1 cellular context compared by ENCODE assay signal in the genomic region with DNA sequence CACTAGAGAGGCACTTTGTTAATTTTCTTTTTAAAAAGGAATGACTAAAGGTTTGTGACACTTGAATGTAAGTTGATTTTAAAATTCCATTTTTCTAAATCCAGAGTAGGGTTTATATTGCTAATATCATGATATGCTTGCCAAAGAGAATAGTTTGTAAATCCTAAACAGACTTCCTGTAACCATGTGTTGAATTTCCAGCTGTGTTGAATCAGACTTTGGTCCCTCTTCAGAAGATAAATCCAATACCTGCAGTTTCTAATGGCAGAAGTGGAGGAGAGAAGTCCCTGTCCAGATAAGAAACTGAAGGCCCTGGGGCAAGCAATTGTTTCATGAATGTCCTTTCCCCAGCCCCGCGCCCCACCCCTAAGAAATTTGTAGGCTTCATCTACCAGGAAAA.
TF ChIP-seq lines count a peak whose summit lies in the region.

No MANE protein-coding gene starts in this region.

TF ChIP-seq in HepG2, 621 proteins besides CTCF, POLR2A, EP300 and RAD21 (continues in another document):
- TF ChIP-seq NPAS2 (CRISPR knock-in tag; IDR thresholded peaks at IDR 0.05; ENCODE audit: borderline replicate concordance) (no peak), FOXJ3 (CRISPR knock-in tag; IDR thresholded peaks at IDR 0.05; ENCODE audit: borderline replicate concordance) (no peak), PLRG1 (conservative IDR thresholded peaks at IDR 0.05) (no peak), NRL (CRISPR knock-in tag; IDR thresholded peaks at IDR 0.05; ENCODE audit: borderline replicate concordance) (no peak), SRSF1 (optimal IDR thresholded peaks at IDR 0.05; ENCODE audit: low read depth, low read length) (no peak), KDM1A (CRISPR knock-in tag; IDR thresholded peaks at IDR 0.05) (no peak), POLR2AphosphoS5 (IDR thresholded peaks at IDR 0.05; ENCODE audit: low read depth, low read length) (no peak), ZNF44 (CRISPR knock-in tag; IDR thresholded peaks at IDR 0.05) (no peak), MBNL3 (CRISPR knock-in tag; conservative IDR thresholded peaks at IDR 0.05) (no peak), ZNF558 (CRISPR knock-in tag; IDR thresholded peaks at IDR 0.05; ENCODE audit: borderline replicate concordance) (no peak), REXO4 (CRISPR knock-in tag; IDR thresholded peaks at IDR 0.05; ENCODE audit: borderline replicate concordance) (no peak), EEA1 (CRISPR knock-in tag; IDR thresholded peaks at IDR 0.05; ENCODE audit: borderline replicate concordance) (no peak), ZNF644 (CRISPR knock-in tag; IDR thresholded peaks at IDR 0.05; ENCODE audit: low read depth) (no peak), SALL2 (CRISPR knock-in tag; IDR thresholded peaks at IDR 0.05) (no peak), AKAP8 (CRISPR knock-in tag; IDR thresholded peaks at IDR 0.05) (no peak), KDM3A (CRISPR knock-in tag; IDR thresholded peaks at IDR 0.05; ENCODE audit: low read depth) (no peak), CBX5 (CRISPR knock-in tag; IDR thresholded peaks at IDR 0.05; ENCODE audit: borderline replicate concordance) (no peak), ZNF570 (CRISPR knock-in tag; IDR thresholded peaks at IDR 0.05; ENCODE audit: borderline replicate concordance) (no peak), HNF4A (CRISPR knock-in tag; IDR thresholded peaks at IDR 0.05) (peak; percentile 72), ZNF496 (CRISPR knock-in tag; IDR thresholded peaks at IDR 0.05; ENCODE audit: insufficient replicate concordance) (no peak), STAG1 (CRISPR knock-in tag; IDR thresholded peaks at IDR 0.05) (no peak), HOXA3 (CRISPR knock-in tag; IDR thresholded peaks at IDR 0.05) (no peak), NFIB (CRISPR knock-in tag; IDR thresholded peaks at IDR 0.05; ENCODE audit: borderline replicate concordance) (no peak), ZNF329 (CRISPR knock-in tag; IDR thresholded peaks at IDR 0.05; ENCODE audit: low read depth) (no peak), MIXL1 (CRISPR knock-in tag; IDR thresholded peaks at IDR 0.05) (0 out of 2 replicates have a peak, but pooled peaks have one; percentile 17), ZNF256 (CRISPR knock-in tag; conservative IDR thresholded peaks at IDR 0.05) (no peak), ZNF878 (CRISPR knock-in tag; IDR thresholded peaks at IDR 0.05) (no peak), RELA (CRISPR knock-in tag; IDR thresholded peaks at IDR 0.05) (no peak), DNMT3B (CRISPR knock-in tag; conservative IDR thresholded peaks at IDR 0.05) (no peak), ZNF274 (CRISPR knock-in tag; IDR thresholded peaks at IDR 0.05) (no peak)
- TF ChIP-seq, protein P1, sequence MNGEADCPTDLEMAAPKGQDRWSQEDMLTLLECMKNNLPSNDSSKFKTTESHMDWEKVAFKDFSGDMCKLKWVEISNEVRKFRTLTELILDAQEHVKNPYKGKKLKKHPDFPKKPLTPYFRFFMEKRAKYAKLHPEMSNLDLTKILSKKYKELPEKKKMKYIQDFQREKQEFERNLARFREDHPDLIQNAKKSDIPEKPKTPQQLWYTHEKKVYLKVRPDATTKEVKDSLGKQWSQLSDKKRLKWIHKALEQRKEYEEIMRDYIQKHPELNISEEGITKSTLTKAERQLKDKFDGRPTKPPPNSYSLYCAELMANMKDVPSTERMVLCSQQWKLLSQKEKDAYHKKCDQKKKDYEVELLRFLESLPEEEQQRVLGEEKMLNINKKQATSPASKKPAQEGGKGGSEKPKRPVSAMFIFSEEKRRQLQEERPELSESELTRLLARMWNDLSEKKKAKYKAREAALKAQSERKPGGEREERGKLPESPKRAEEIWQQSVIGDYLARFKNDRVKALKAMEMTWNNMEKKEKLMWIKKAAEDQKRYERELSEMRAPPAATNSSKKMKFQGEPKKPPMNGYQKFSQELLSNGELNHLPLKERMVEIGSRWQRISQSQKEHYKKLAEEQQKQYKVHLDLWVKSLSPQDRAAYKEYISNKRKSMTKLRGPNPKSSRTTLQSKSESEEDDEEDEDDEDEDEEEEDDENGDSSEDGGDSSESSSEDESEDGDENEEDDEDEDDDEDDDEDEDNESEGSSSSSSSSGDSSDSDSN (CRISPR knock-in tag; IDR thresholded peaks at IDR 0.05) = no peak
- TF ChIP-seq, protein P2, sequence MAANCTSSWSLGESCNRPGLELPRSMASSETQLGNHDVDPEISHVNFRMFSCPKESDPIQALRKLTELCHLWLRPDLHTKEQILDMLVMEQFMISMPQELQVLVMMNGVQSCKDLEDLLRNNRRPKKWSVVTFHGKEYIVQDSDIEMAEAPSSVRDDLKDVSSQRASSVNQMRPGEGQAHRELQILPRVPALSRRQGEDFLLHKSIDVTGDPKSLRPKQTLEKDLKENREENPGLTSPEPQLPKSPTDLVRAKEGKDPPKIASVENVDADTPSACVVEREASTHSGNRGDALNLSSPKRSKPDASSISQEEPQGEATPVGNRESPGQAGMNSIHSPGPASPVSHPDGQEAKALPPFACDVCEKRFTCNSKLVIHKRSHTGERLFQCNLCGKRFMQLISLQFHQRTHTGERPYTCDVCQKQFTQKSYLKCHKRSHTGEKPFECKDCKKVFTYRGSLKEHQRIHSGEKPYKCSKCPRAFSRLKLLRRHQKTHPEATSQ (CRISPR knock-in tag; IDR thresholded peaks at IDR 0.05; ENCODE audit: borderline replicate concordance) = no peak
- TF ChIP-seq, protein P3, sequence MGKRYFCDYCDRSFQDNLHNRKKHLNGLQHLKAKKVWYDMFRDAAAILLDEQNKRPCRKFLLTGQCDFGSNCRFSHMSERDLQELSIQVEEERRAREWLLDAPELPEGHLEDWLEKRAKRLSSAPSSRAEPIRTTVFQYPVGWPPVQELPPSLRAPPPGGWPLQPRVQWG (CRISPR knock-in tag; IDR thresholded peaks at IDR 0.05; ENCODE audit: borderline replicate concordance, low read depth) = no peak
- TF ChIP-seq, protein P4, sequence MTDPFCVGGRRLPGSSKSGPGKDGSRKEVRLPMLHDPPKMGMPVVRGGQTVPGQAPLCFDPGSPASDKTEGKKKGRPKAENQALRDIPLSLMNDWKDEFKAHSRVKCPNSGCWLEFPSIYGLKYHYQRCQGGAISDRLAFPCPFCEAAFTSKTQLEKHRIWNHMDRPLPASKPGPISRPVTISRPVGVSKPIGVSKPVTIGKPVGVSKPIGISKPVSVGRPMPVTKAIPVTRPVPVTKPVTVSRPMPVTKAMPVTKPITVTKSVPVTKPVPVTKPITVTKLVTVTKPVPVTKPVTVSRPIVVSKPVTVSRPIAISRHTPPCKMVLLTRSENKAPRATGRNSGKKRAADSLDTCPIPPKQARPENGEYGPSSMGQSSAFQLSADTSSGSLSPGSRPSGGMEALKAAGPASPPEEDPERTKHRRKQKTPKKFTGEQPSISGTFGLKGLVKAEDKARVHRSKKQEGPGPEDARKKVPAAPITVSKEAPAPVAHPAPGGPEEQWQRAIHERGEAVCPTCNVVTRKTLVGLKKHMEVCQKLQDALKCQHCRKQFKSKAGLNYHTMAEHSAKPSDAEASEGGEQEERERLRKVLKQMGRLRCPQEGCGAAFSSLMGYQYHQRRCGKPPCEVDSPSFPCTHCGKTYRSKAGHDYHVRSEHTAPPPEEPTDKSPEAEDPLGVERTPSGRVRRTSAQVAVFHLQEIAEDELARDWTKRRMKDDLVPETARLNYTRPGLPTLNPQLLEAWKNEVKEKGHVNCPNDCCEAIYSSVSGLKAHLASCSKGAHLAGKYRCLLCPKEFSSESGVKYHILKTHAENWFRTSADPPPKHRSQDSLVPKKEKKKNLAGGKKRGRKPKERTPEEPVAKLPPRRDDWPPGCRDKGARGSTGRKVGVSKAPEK (CRISPR knock-in tag; IDR thresholded peaks at IDR 0.05; ENCODE audit: borderline replicate concordance) = no peak
- TF ChIP-seq, protein P5, sequence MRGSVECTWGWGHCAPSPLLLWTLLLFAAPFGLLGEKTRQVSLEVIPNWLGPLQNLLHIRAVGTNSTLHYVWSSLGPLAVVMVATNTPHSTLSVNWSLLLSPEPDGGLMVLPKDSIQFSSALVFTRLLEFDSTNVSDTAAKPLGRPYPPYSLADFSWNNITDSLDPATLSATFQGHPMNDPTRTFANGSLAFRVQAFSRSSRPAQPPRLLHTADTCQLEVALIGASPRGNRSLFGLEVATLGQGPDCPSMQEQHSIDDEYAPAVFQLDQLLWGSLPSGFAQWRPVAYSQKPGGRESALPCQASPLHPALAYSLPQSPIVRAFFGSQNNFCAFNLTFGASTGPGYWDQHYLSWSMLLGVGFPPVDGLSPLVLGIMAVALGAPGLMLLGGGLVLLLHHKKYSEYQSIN (CRISPR knock-in tag; IDR thresholded peaks at IDR 0.05; ENCODE audit: borderline replicate concordance) = no peak
- TF ChIP-seq, protein P6, sequence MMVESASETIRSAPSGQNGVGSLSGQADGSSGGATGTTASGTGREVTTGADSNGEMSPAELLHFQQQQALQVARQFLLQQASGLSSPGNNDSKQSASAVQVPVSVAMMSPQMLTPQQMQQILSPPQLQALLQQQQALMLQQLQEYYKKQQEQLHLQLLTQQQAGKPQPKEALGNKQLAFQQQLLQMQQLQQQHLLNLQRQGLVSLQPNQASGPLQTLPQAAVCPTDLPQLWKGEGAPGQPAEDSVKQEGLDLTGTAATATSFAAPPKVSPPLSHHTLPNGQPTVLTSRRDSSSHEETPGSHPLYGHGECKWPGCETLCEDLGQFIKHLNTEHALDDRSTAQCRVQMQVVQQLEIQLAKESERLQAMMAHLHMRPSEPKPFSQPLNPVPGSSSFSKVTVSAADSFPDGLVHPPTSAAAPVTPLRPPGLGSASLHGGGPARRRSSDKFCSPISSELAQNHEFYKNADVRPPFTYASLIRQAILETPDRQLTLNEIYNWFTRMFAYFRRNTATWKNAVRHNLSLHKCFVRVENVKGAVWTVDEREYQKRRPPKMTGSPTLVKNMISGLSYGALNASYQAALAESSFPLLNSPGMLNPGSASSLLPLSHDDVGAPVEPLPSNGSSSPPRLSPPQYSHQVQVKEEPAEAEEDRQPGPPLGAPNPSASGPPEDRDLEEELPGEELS (CRISPR knock-in tag; IDR thresholded peaks at IDR 0.05) = 0 out of 2 replicates have a peak, but pooled peaks have one; percentile 12
- TF ChIP-seq, protein P7, sequence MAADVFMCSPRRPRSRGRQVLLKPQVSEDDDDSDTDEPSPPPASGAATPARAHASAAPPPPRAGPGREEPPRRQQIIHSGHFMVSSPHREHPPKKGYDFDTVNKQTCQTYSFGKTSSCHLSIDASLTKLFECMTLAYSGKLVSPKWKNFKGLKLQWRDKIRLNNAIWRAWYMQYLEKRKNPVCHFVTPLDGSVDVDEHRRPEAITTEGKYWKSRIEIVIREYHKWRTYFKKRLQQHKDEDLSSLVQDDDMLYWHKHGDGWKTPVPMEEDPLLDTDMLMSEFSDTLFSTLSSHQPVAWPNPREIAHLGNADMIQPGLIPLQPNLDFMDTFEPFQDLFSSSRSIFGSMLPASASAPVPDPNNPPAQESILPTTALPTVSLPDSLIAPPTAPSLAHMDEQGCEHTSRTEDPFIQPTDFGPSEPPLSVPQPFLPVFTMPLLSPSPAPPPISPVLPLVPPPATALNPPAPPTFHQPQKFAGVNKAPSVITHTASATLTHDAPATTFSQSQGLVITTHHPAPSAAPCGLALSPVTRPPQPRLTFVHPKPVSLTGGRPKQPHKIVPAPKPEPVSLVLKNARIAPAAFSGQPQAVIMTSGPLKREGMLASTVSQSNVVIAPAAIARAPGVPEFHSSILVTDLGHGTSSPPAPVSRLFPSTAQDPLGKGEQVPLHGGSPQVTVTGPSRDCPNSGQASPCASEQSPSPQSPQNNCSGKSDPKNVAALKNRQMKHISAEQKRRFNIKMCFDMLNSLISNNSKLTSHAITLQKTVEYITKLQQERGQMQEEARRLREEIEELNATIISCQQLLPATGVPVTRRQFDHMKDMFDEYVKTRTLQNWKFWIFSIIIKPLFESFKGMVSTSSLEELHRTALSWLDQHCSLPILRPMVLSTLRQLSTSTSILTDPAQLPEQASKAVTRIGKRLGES (CRISPR knock-in tag; IDR thresholded peaks at IDR 0.05; ENCODE audit: borderline replicate concordance) = no peak
- TF ChIP-seq, protein P8, sequence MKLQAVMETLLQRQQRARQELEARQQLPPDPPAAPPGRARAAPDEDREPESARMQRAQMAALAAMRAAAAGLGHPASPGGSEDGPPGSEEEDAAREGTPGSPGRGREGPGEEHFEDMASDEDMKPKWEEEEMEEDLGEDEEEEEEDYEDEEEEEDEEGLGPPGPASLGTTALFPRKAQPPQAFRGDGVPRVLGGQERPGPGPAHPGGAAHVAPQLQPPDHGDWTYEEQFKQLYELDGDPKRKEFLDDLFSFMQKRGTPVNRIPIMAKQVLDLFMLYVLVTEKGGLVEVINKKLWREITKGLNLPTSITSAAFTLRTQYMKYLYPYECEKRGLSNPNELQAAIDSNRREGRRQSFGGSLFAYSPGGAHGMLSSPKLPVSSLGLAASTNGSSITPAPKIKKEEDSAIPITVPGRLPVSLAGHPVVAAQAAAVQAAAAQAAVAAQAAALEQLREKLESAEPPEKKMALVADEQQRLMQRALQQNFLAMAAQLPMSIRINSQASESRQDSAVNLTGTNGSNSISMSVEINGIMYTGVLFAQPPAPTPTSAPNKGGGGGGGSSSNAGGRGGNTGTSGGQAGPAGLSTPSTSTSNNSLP (IDR thresholded peaks at IDR 0.05; ENCODE audit: low read depth, low read length) = peak; percentile 23; the same call in 1 of the 2 replicates
- TF ChIP-seq, protein P9, sequence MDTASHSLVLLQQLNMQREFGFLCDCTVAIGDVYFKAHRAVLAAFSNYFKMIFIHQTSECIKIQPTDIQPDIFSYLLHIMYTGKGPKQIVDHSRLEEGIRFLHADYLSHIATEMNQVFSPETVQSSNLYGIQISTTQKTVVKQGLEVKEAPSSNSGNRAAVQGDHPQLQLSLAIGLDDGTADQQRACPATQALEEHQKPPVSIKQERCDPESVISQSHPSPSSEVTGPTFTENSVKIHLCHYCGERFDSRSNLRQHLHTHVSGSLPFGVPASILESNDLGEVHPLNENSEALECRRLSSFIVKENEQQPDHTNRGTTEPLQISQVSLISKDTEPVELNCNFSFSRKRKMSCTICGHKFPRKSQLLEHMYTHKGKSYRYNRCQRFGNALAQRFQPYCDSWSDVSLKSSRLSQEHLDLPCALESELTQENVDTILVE (CRISPR knock-in tag; IDR thresholded peaks at IDR 0.05) = no peak
- TF ChIP-seq, protein P10, sequence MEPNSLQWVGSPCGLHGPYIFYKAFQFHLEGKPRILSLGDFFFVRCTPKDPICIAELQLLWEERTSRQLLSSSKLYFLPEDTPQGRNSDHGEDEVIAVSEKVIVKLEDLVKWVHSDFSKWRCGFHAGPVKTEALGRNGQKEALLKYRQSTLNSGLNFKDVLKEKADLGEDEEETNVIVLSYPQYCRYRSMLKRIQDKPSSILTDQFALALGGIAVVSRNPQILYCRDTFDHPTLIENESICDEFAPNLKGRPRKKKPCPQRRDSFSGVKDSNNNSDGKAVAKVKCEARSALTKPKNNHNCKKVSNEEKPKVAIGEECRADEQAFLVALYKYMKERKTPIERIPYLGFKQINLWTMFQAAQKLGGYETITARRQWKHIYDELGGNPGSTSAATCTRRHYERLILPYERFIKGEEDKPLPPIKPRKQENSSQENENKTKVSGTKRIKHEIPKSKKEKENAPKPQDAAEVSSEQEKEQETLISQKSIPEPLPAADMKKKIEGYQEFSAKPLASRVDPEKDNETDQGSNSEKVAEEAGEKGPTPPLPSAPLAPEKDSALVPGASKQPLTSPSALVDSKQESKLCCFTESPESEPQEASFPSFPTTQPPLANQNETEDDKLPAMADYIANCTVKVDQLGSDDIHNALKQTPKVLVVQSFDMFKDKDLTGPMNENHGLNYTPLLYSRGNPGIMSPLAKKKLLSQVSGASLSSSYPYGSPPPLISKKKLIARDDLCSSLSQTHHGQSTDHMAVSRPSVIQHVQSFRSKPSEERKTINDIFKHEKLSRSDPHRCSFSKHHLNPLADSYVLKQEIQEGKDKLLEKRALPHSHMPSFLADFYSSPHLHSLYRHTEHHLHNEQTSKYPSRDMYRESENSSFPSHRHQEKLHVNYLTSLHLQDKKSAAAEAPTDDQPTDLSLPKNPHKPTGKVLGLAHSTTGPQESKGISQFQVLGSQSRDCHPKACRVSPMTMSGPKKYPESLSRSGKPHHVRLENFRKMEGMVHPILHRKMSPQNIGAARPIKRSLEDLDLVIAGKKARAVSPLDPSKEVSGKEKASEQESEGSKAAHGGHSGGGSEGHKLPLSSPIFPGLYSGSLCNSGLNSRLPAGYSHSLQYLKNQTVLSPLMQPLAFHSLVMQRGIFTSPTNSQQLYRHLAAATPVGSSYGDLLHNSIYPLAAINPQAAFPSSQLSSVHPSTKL (CRISPR knock-in tag; IDR thresholded peaks at IDR 0.05) = peak; percentile 47; the same call in 1 of the 2 replicates
